ENCODE assay signal across 18 cellular contexts in genomic region chr2:230322561-230323384, GRCh38. TPM values are rescaled to one million over a fixed set of nuclear protein-coding genes. Genes with fewer than 3 reads are reported as not detected.
DNase-seq lines count a peak whose midpoint lies in the region; ATAC-seq and TF ChIP-seq lines count a peak whose summit lies in the region.
"Had no signal": no experiment of that assay in that cellular context is flagged by ENCODE, and none has a peak within 500 bp of the region (broad histone marks: within the 10 kb centered on the region; RNA-seq: fewer than 3 reads in every experiment).

No MANE protein-coding gene starts in this region.

- TF ChIP-seq POLR2A in spleen (IDR thresholded peaks at IDR 0.05) (no peak), adrenal gland (IDR thresholded peaks at IDR 0.05) (no peak)

- peaks cover 74% of the 10 kb centered on the region for H3K4me1 Mint-ChIP-seq in activated naive CD8-positive, alpha-beta T cell (ENCODE audit: low read depth)
- H3K4me1 Mint-ChIP-seq in activated naive CD8-positive, alpha-beta T cell treated with anti-CD3 and anti-CD28 coated beads, Interleukin-2, amount 50 U/mL, for 24 hours: peaks cover 66% of the 10 kb centered on the region
- peaks cover 75% of the 10 kb centered on the region for H3K4me1 Mint-ChIP-seq in activated T-cell treated with anti-CD3 and anti-CD28 coated beads, Interleukin-2, amount 50 U/mL, for 24 hours (ENCODE audit: low read depth)

- H3K9me3 Mint-ChIP-seq in activated naive CD8-positive, alpha-beta T cell (ENCODE audit: low read depth): no peaks in the 10 kb centered on the region
- peaks cover 5% of the 10 kb centered on the region for H3K9me3 Mint-ChIP-seq in activated naive CD8-positive, alpha-beta T cell treated with anti-CD3 and anti-CD28 coated beads, Interleukin-2, amount 50 U/mL, for 24 hours
- peaks cover 5% of the 10 kb centered on the region for H3K9me3 Mint-ChIP-seq in activated T-cell treated with anti-CD3 and anti-CD28 coated beads, Interleukin-2, amount 50 U/mL, for 24 hours

- H3K4me3 ChIP-seq in astrocyte of the spinal cord (ENCODE audit: low read depth, low read length) (no peak overlapping the region), spleen (no peak overlapping the region), adrenal gland (no peak overlapping the region)
- H3K4me3 ChIP-seq: cardiac muscle cell, testis had no signal

- H3K36me3 ChIP-seq in spleen (peaks cover 0 to 4% (median 0%) of the 10 kb centered on the region in 6 donors), adrenal gland (replicated peaks in 1 of 2) (no peaks in the 10 kb centered on the region)
- H3K36me3 ChIP-seq: cardiac muscle cell, neutrophil had no signal

- no peak for ATAC-seq in activated naive CD8-positive, alpha-beta T cell treated with anti-CD3 and anti-CD28 coated beads, Interleukin-2, amount 50 U/mL, for 24 hours
- ATAC-seq: activated T-cell treated with anti-CD3 and anti-CD28 coated beads, Interleukin-2, amount 50 U/mL, for 72 hours had no signal

- H3K27ac ChIP-seq in spleen: peak overlapping the region in 1 of 8 donors; percentile 72
- no peak overlapping the region for H3K27ac ChIP-seq in adrenal gland
- H3K27ac ChIP-seq: cardiac muscle cell, neutrophil, testis had no signal

- peak overlapping the region; percentile 58 for H3K27ac Mint-ChIP-seq in activated naive CD8-positive, alpha-beta T cell
- no peak overlapping the region for H3K27ac Mint-ChIP-seq in activated naive CD8-positive, alpha-beta T cell treated with anti-CD3 and anti-CD28 coated beads, Interleukin-2, amount 50 U/mL, for 24 hours
- H3K27ac Mint-ChIP-seq in activated T-cell treated with anti-CD3 and anti-CD28 coated beads, Interleukin-2, amount 50 U/mL, for 24 hours: no peak overlapping the region
- H3K27ac Mint-ChIP-seq: HFFc6, mesothelial cell of epicardium had no signal

- no peak overlapping the region for H3K4me3 Mint-ChIP-seq in activated naive CD8-positive, alpha-beta T cell
- no peak overlapping the region for H3K4me3 Mint-ChIP-seq in activated naive CD8-positive, alpha-beta T cell treated with anti-CD3 and anti-CD28 coated beads, Interleukin-2, amount 50 U/mL, for 24 hours
- H3K4me3 Mint-ChIP-seq in activated T-cell treated with anti-CD3 and anti-CD28 coated beads, Interleukin-2, amount 50 U/mL, for 24 hours: no peak overlapping the region
- H3K4me3 Mint-ChIP-seq: activated T-cell treated with anti-CD3 and anti-CD28 coated beads, Interleukin-2, amount 50 U/mL, for 72 hours; HFFc6; mesothelial cell of epicardium had no signal

- peak; percentile 42 for TF ChIP-seq CTCF in astrocyte of the spinal cord (IDR thresholded peaks at IDR 0.05; ENCODE audit: low read depth, low read length)
- peak in 1 of 11 experiments; percentile 37 for TF ChIP-seq CTCF in spleen (IDR thresholded peaks at IDR 0.05 in 8 of 11, conservative IDR thresholded peaks at IDR 0.05 in 3 of 11)
- TF ChIP-seq CTCF in adrenal gland (IDR thresholded peaks at IDR 0.05): no peak

- H3K4me1 ChIP-seq in spleen: peaks cover 15 to 69% (median 39%) of the 10 kb centered on the region in 6 donors
- H3K4me1 ChIP-seq in adrenal gland (replicated peaks in 1 of 2): peaks cover 3 to 4% of the 10 kb centered on the region in 2 donors

- peaks cover 0 to 10% (median 2%) of the 10 kb centered on the region in 8 donors for H3K9me3 ChIP-seq in spleen
- H3K9me3 ChIP-seq in adrenal gland (replicated peaks in 1 of 3): no peaks in the 10 kb centered on the region
- H3K9me3 ChIP-seq: neutrophil, testis had no signal

- H3K27me3 ChIP-seq in spleen (replicated peaks in 1 of 7) (no peaks in the 10 kb centered on the region), adrenal gland (no peaks in the 10 kb centered on the region)
- H3K27me3 ChIP-seq: cardiac muscle cell, neutrophil, testis had no signal

- WGBS in spleen, 5 donors: 88 to 97% (median 90%) methylated on average over 10 to 12 of the region's 12 CpGs
- WGBS in adrenal gland, 4 donors: 82 to 88% (median 86%) methylated on average over 11 to 12 of the region's 12 CpGs

- intact Hi-C loops in spleen (cut with DNase I; ENCODE audit: low total_unique reads) (no loop called here), adrenal gland (cut with DNase I) (no loop called here)

- no peak for DNase-seq in activated naive CD8-positive, alpha-beta T cell treated with anti-CD3 and anti-CD28 coated beads, Interleukin-2, amount 50 U/mL, for 24 hours
- DNase-seq in HT1080 (ENCODE audit: low read depth) (peak; percentile 9), astrocyte of the spinal cord (ENCODE audit: low read depth, low spot score) (no peak), spleen (peak; percentile 58), EL (no peak), adrenal gland (no peak)
- no peak for DNase-seq in activated T-cell treated with anti-CD3 and anti-CD28 coated beads, Interleukin-2, amount 50 U/mL, for 24 hours
- DNase-seq: DMS79, HFFc6, NCI-H1105, NCI-H2081 treated with DMSO at 0.1 percent for 48 hours, NCI-H510A treated with DMSO at 0.1 percent for 48 hours, testis had no signal

- H3K27me3 Mint-ChIP-seq in activated naive CD8-positive, alpha-beta T cell: no peaks in the 10 kb centered on the region
- no peaks in the 10 kb centered on the region for H3K27me3 Mint-ChIP-seq in activated naive CD8-positive, alpha-beta T cell treated with anti-CD3 and anti-CD28 coated beads, Interleukin-2, amount 50 U/mL, for 24 hours
- no peaks in the 10 kb centered on the region for H3K27me3 Mint-ChIP-seq in activated T-cell treated with anti-CD3 and anti-CD28 coated beads, Interleukin-2, amount 50 U/mL, for 24 hours

- in situ Hi-C loops in astrocyte of the spinal cord (cut with HindIII; ENCODE audit: low sequenced_read_pairs): no loop called here

- H3K36me3 Mint-ChIP-seq in activated naive CD8-positive, alpha-beta T cell: peaks cover 5% of the 10 kb centered on the region
- peaks cover 8% of the 10 kb centered on the region for H3K36me3 Mint-ChIP-seq in activated naive CD8-positive, alpha-beta T cell treated with anti-CD3 and anti-CD28 coated beads, Interleukin-2, amount 50 U/mL, for 24 hours (ENCODE audit: low read depth)
- H3K36me3 Mint-ChIP-seq in activated T-cell treated with anti-CD3 and anti-CD28 coated beads, Interleukin-2, amount 50 U/mL, for 24 hours (ENCODE audit: low read depth): peaks cover 29% of the 10 kb centered on the region

RNA-seq across cellular contexts. Expression of gene SP140L, which starts 4.2 kb away (rescaled TPM):
- 9.3 and 10.4 TPM in 2 replicates for total RNA-seq in HT1080 (2014; rRNA removed; shearing (Covaris generic))
- polyA plus RNA-seq in HT1080 (2015; cell fraction: cytosol; rRNA removed): 14.2 and 16.2 TPM in 2 replicates
- polyA plus RNA-seq in HT1080 (2015; cell fraction: nucleus; rRNA removed): 45.7 and 94.5 TPM in 2 replicates
- total RNA-seq in spleen (10 to 100 TPM; 50.3 to 85.7 (median 67.5) TPM), adrenal gland (10 to 100 TPM in 7 of 8 donors, 1 to 10 TPM in 1; 6.5 to 28.6 (median 15.6) TPM)
- polyA plus RNA-seq in spleen (10 to 100 TPM; 32.0 to 35.1 (median 32.6) TPM), adrenal gland (10 to 100 TPM; 22.4 to 25.6 (median 23.4) TPM)
- polyA plus RNA-seq: cardiac muscle cell had no signal

Comparison
In these comparisons a context has a peak if more than half of its experiments do, and no peak if none do; other contexts are left out.
1. DNase-seq: peak in HT1080 (single experiment) and spleen (single experiment); none in activated naive CD8-positive, alpha-beta T cell treated with anti-CD3 and anti-CD28 coated beads, Interleukin-2, amount 50 U/mL, for 24 hours (single experiment), astrocyte of the spinal cord (single experiment), EL (single experiment), activated T-cell treated with anti-CD3 and anti-CD28 coated beads, Interleukin-2, amount 50 U/mL, for 24 hours (single experiment) and adrenal gland (0 of 7).